Comparison of ENCODE assay signal across 8 cellular contexts in genomic region chrX:46837543-46838481, GRCh38. TPM values are rescaled to one million over a fixed set of nuclear protein-coding genes. Genes with fewer than 3 reads are reported as not detected.
DNase-seq lines count a peak whose midpoint lies in the region; ATAC-seq lines count a peak whose summit lies in the region.

No MANE protein-coding gene starts in this region.

- no peaks in the 10 kb centered on the region for H3K4me1 ChIP-seq in stomach smooth muscle (ENCODE audit: control insufficient read depth, insufficient read depth, low read length)

- no peaks in the 10 kb centered on the region for H3K9me3 Mint-ChIP-seq in activated naive CD8-positive, alpha-beta T cell treated with anti-CD3 and anti-CD28 coated beads, Interleukin-2, amount 10 ng/mL, durations not matched to agents 7 days and 5 days

- DNase-seq in activated T-cell treated with anti-CD3 and anti-CD28 coated beads for 24 hours (ENCODE audit: low read depth) (peak; percentile 0), NAMALWA (ENCODE audit: low spot score) (peak; percentile 61), iris pigment epithelial cell (ENCODE audit: low read depth) (peak; percentile 56), NCI-H2171 treated with DMSO at 0.1 percent for 48 hours (lab: John Stamatoyannopoulos, UW) (no peak), NCI-H2081 (lab: John Stamatoyannopoulos, UW) (no peak)
- DNase-seq in activated T-cell treated with anti-CD3 and anti-CD28 coated beads, Interleukin-2, amount 50 U/mL, for 1 hour, result no peak
- DNase-seq in activated naive CD8-positive, alpha-beta T cell treated with anti-CD3 and anti-CD28 coated beads, Interleukin-2, amount 10 ng/mL, durations not matched to agents 7 days and 5 days, result no peak

- H3K9me3 ChIP-seq in stomach smooth muscle (ENCODE audit: control insufficient read depth in 2 of 2, low read length in 2 of 2), result no peaks in the 10 kb centered on the region

- POLR2A ChIA-PET in activated naive CD8-positive, alpha-beta T cell treated with anti-CD3 and anti-CD28 coated beads, Interleukin-2, amount 10 ng/mL, durations not matched to agents 7 days and 5 days (lab: Charles Lee), result no interaction called here

- peaks cover 2% of the 10 kb centered on the region for H3K4me1 Mint-ChIP-seq in activated naive CD8-positive, alpha-beta T cell treated with anti-CD3 and anti-CD28 coated beads, Interleukin-2, amount 10 ng/mL, durations not matched to agents 7 days and 5 days

- H3K27ac ChIP-seq in stomach smooth muscle (ENCODE audit: low read length), result peak overlapping the region; percentile 82

- H3K27me3 ChIP-seq in stomach smooth muscle (ENCODE audit: control insufficient read depth in 1 of 2, insufficient read depth in 2 of 2, low read length in 2 of 2), result no peaks in the 10 kb centered on the region

- H3K36me3 ChIP-seq in stomach smooth muscle (ENCODE audit: control insufficient read depth in 2 of 2, insufficient read depth in 2 of 2, low read length in 2 of 2), result no peaks in the 10 kb centered on the region

- peak overlapping the region; percentile 89 for H3K4me3 Mint-ChIP-seq in activated naive CD8-positive, alpha-beta T cell treated with anti-CD3 and anti-CD28 coated beads, Interleukin-2, amount 10 ng/mL, durations not matched to agents 7 days and 5 days

- ATAC-seq in activated naive CD8-positive, alpha-beta T cell treated with anti-CD3 and anti-CD28 coated beads, Interleukin-2, amount 10 ng/mL, durations not matched to agents 7 days and 5 days (ENCODE audit: low read depth), result peak; percentile 35

- peak overlapping the region; percentile 74 to 80 for H3K9ac ChIP-seq in stomach smooth muscle (ENCODE audit: low read length in 2 of 2)

- peak overlapping the region; percentile 91 for H3K27ac Mint-ChIP-seq in activated naive CD8-positive, alpha-beta T cell treated with anti-CD3 and anti-CD28 coated beads, Interleukin-2, amount 10 ng/mL, durations not matched to agents 7 days and 5 days

- H3K27me3 Mint-ChIP-seq in activated naive CD8-positive, alpha-beta T cell treated with anti-CD3 and anti-CD28 coated beads, Interleukin-2, amount 10 ng/mL, durations not matched to agents 7 days and 5 days, result peaks cover 6% of the 10 kb centered on the region

- H3K36me3 Mint-ChIP-seq in activated naive CD8-positive, alpha-beta T cell treated with anti-CD3 and anti-CD28 coated beads, Interleukin-2, amount 10 ng/mL, durations not matched to agents 7 days and 5 days, result peaks cover 4% of the 10 kb centered on the region

- H3K4me3 ChIP-seq in stomach smooth muscle (ENCODE audit: low read length in 2 of 2), result peak overlapping the region; percentile 76 to 84

RNA-seq across cellular contexts. Expression of gene RP2, which starts 1.0 kb away (rescaled TPM):
- total RNA-seq in activated naive CD8-positive, alpha-beta T cell treated with anti-CD3 and anti-CD28 coated beads, Interleukin-2, amount 10 ng/mL, durations not matched to agents 7 days and 5 days, result 10 to 100 TPM; 10.8 to 11.1 TPM

Comparison
In these comparisons a context has a peak if more than half of its experiments do, and no peak if none do; other contexts are left out.
1. DNase-seq: peak in activated T-cell treated with anti-CD3 and anti-CD28 coated beads for 24 hours (single experiment), NAMALWA (single experiment) and iris pigment epithelial cell (single experiment); none in activated T-cell treated with anti-CD3 and anti-CD28 coated beads, Interleukin-2, amount 50 U/mL, for 1 hour (single experiment), activated naive CD8-positive, alpha-beta T cell treated with anti-CD3 and anti-CD28 coated beads, Interleukin-2, amount 10 ng/mL, durations not matched to agents 7 days and 5 days (single experiment), NCI-H2171 treated with DMSO at 0.1 percent for 48 hours (single experiment) and NCI-H2081 (0 of 2).